In the genomic region with DNA sequence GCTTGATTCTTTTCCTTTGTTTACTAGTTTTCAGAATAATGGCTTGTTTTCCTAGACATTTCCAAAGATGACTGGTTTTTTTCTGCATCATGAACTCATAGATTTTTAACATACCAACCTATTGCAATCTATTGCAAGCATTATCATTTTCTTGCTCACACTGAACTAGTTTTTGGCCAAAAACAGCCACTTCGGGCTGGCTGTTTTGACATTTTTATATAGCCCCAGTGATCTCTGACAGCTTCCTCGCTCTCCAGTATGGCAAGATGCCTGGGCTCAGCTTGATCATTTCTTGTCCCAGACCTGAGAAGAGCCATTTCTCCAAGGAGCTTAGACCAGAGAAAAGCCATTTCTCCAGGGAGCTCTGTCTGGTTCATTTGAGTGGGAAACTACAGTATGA, we compare ENCODE assay signal across 27 cellular contexts.
DNase-seq lines count a peak whose midpoint lies in the region; ATAC-seq and TF ChIP-seq lines count a peak whose summit lies in the region.
"Had no signal": no experiment of that assay in that cellular context is flagged by ENCODE, and none has a peak within 500 bp of the region (broad histone marks: within the 10 kb centered on the region; RNA-seq: fewer than 3 reads in every experiment).

No MANE protein-coding gene starts in this region.

- no peak for TF ChIP-seq POLR2A in right lobe of liver (IDR thresholded peaks at IDR 0.05)

- no peak overlapping the region for H3K4me3 ChIP-seq in adipocyte (ENCODE audit: low read length)
- H3K4me3 ChIP-seq in osteoblast (ENCODE audit: insufficient read depth, low read length) = no peak overlapping the region
- no peak overlapping the region for H3K4me3 ChIP-seq in right lobe of liver
- H3K4me3 ChIP-seq in Karpas-422 (ENCODE audit: low read length) = no peak overlapping the region
- H3K4me3 ChIP-seq: colonic mucosa, esophagus squamous epithelium, heart right ventricle, thyroid gland had no signal

- H3K79me2 ChIP-seq in osteoblast (ENCODE audit: insufficient read depth, low read length) = no peaks in the 10 kb centered on the region
- no peaks in the 10 kb centered on the region for H3K79me2 ChIP-seq in Karpas-422 (ENCODE audit: low read length)

- peak overlapping the region; percentile 4 for H3K9ac ChIP-seq in adipocyte (ENCODE audit: low read length)
- H3K9ac ChIP-seq in Karpas-422 (ENCODE audit: low read length) = no peak overlapping the region

- 66% methylated on average over 2 of the region's 2 CpGs for WGBS in right lobe of liver (ENCODE audit: insufficient coverage, low coverage, low lambda C conversion rate, missing lambda C conversion rate)

- ATAC-seq in GM19035 (IDR thresholded peaks at IDR 0.05; ENCODE audit: unreplicated experiment) = no peak
- no peak for ATAC-seq in right lobe of liver
- ATAC-seq: heart right ventricle; left cardiac atrium; naive thymus-derived CD4-positive, alpha-beta T cell; PC-3; T-cell had no signal

- H3K4me2 ChIP-seq in osteoblast (ENCODE audit: insufficient read depth, low read length) = no peak overlapping the region
- no peak overlapping the region for H3K4me2 ChIP-seq in Karpas-422 (ENCODE audit: low read depth, low read length, poor library complexity, severe bottlenecking)

- H3K4me1 ChIP-seq in adipocyte (ENCODE audit: control insufficient read depth, insufficient read depth, low read length) (peaks cover 45% of the 10 kb centered on the region), osteoblast (ENCODE audit: insufficient read depth, low read length) (peaks cover 36% of the 10 kb centered on the region), right lobe of liver (no peaks in the 10 kb centered on the region), Karpas-422 (ENCODE audit: low read length) (no peaks in the 10 kb centered on the region)
- H3K4me1 ChIP-seq: colonic mucosa, esophagus squamous epithelium, thyroid gland had no signal

- H3K9me3 ChIP-seq in adipocyte (ENCODE audit: control insufficient read depth, low read length) (no peaks in the 10 kb centered on the region), osteoblast (ENCODE audit: low read depth, low read length) (no peaks in the 10 kb centered on the region), right lobe of liver (no peaks in the 10 kb centered on the region), Karpas-422 (ENCODE audit: low read length) (no peaks in the 10 kb centered on the region)
- H3K9me3 ChIP-seq: colonic mucosa, esophagus squamous epithelium, heart right ventricle, thyroid gland had no signal

- DNase-seq in EL = peak; percentile 31
- DNase-seq in adipocyte (ENCODE audit: low read depth) = peak; percentile 79
- DNase-seq in fibroblast of gingiva (ENCODE audit: low read depth) = peak; percentile 44
- DNase-seq in osteoblast (ENCODE audit: insufficient read length, low spot score, missing footprints) = no peak
- no peak for DNase-seq in stimulated activated CD4-positive, alpha-beta T cell treated with anti-CD3 and anti-CD28 coated beads, Interleukin-2, amount 100 ng/mL, for 24 hours
- DNase-seq in right lobe of liver = no peak
- no peak for DNase-seq in Karpas-422
- DNase-seq: activated CD4-positive, alpha-beta memory T cell treated with anti-CD3 and anti-CD28 coated beads, Interleukin-2, amount 10 ng/mL, durations not matched to agents 7 days and 5 days; activated CD4-positive, CD25-positive, alpha-beta regulatory T cell treated with anti-CD3 and anti-CD28 coated beads, Interleukin-2, amount 50 U/mL, for 72 hours; activated effector memory CD4-positive, alpha-beta T cell treated with Interleukin-2 at 50 U/mL for 16 hours; activated naive CD8-positive, alpha-beta T cell treated with anti-CD3 and anti-CD28 coated beads for 36 hours; colonic mucosa; DND-41; endodermal cell; esophagus squamous epithelium; heart right ventricle; left cardiac atrium; naive thymus-derived CD4-positive, alpha-beta T cell; NCI-H1105 treated with DMSO at 0.1 percent for 48 hours; NCI-H2081 treated with DMSO at 0.1 percent for 48 hours; occipital lobe; PC-3; SIG-M5; T-cell; thyroid gland had no signal

- H4K20me1 ChIP-seq in osteoblast (ENCODE audit: insufficient read depth, low read length) (no peaks in the 10 kb centered on the region), Karpas-422 (ENCODE audit: insufficient read depth, low read depth, low read length) (no peaks in the 10 kb centered on the region)

- H3K27me3 ChIP-seq in adipocyte (replicated peaks; ENCODE audit: control insufficient read depth, insufficient read depth, low read length) (no peaks in the 10 kb centered on the region), osteoblast (ENCODE audit: insufficient read depth, low read length) (no peaks in the 10 kb centered on the region), right lobe of liver (no peaks in the 10 kb centered on the region), Karpas-422 (ENCODE audit: low read length) (no peaks in the 10 kb centered on the region)
- H3K27me3 ChIP-seq: colonic mucosa, esophagus squamous epithelium, heart right ventricle, thyroid gland had no signal

- intact Hi-C loops in right lobe of liver (cut with DNase I) = no loop called here

- H3K27ac ChIP-seq in osteoblast (ENCODE audit: low read depth, low read length) (peak overlapping the region; percentile 38), right lobe of liver (no peak overlapping the region), Karpas-422 (ENCODE audit: low read length) (no peak overlapping the region)
- H3K27ac ChIP-seq: C4-2B, colonic mucosa, esophagus squamous epithelium, heart right ventricle, thyroid gland had no signal

- TF ChIP-seq CTCF in osteoblast (IDR thresholded peaks at IDR 0.05; ENCODE audit: extremely low read depth, low read depth, low read length) = no peak
- TF ChIP-seq CTCF in right lobe of liver (IDR thresholded peaks at IDR 0.05) = no peak

- no peaks in the 10 kb centered on the region for H3K36me3 ChIP-seq in adipocyte (ENCODE audit: control insufficient read depth, insufficient read depth, low read length, severe bottlenecking)
- no peaks in the 10 kb centered on the region for H3K36me3 ChIP-seq in osteoblast (ENCODE audit: insufficient read depth, low read length)
- no peaks in the 10 kb centered on the region for H3K36me3 ChIP-seq in right lobe of liver
- no peaks in the 10 kb centered on the region for H3K36me3 ChIP-seq in Karpas-422 (ENCODE audit: insufficient read depth, low read length)
- H3K36me3 ChIP-seq: colonic mucosa, esophagus squamous epithelium, heart right ventricle, thyroid gland had no signal

- no peaks in the 10 kb centered on the region for H3K9me2 ChIP-seq in Karpas-422 (replicated peaks; ENCODE audit: insufficient read depth, low read length)

- peak overlapping the region; percentile 45 for H2AFZ ChIP-seq in osteoblast (ENCODE audit: low read length)
- H2AFZ ChIP-seq in Karpas-422 (ENCODE audit: low read length) = no peak overlapping the region

Comparison
In these comparisons a context has a peak if more than half of its experiments do, and no peak if none do; other contexts are left out.
1. DNase-seq: peak in EL (single experiment), adipocyte (single experiment) and fibroblast of gingiva (single experiment); none in osteoblast (single experiment), stimulated activated CD4-positive, alpha-beta T cell treated with anti-CD3 and anti-CD28 coated beads, Interleukin-2, amount 100 ng/mL, for 24 hours (0 of 2), right lobe of liver (0 of 3) and Karpas-422 (single experiment).